8 cellular contexts compared by ENCODE assay signal in genomic region chr7:134547738-134548054, GRCh38. TPM values are rescaled to one million over a fixed set of nuclear protein-coding genes. Genes with fewer than 3 reads are reported as not detected.
DNase-seq lines count a peak whose midpoint lies in the region; ATAC-seq, FAIRE-seq and TF ChIP-seq lines count a peak whose summit lies in the region.

No MANE protein-coding gene starts in this region.

- no peak for FAIRE-seq in pancreas (lab: Jason Lieb, UNC)

- peak; percentile 62 for ATAC-seq in GM18873 (IDR thresholded peaks at IDR 0.05; ENCODE audit: low FRiP score, unreplicated experiment)
- ATAC-seq in HG02678 (IDR thresholded peaks at IDR 0.05; ENCODE audit: unreplicated experiment) = peak; percentile 84
- ATAC-seq in RWPE2 (ENCODE audit: low read depth) = peak; percentile 90
- peak; percentile 95 to 99 (median 96) for ATAC-seq in pancreas
- no peak for ATAC-seq in HG03565 (IDR thresholded peaks at IDR 0.05; ENCODE audit: unreplicated experiment)

- H3K9me3 Mint-ChIP-seq in immature natural killer cell = no peaks in the 10 kb centered on the region

- H3K27me3 Mint-ChIP-seq in immature natural killer cell (ENCODE audit: low read depth in 3 of 3) = peaks cover 8 to 14% (median 9%) of the 10 kb centered on the region in 3 donors

- no peaks in the 10 kb centered on the region for H3K27me3 ChIP-seq in RWPE2 (ENCODE audit: insufficient read depth, poor library complexity, severe bottlenecking)
- H3K27me3 ChIP-seq in pancreas = no peaks in the 10 kb centered on the region

- H3K4me1 ChIP-seq in RWPE2 (ENCODE audit: insufficient read depth, poor library complexity, severe bottlenecking) (peaks cover 24% of the 10 kb centered on the region), pancreas (no peaks in the 10 kb centered on the region)

- no peaks in the 10 kb centered on the region for H3K36me3 Mint-ChIP-seq in immature natural killer cell

- DNase-seq in RWPE2 (ENCODE audit: low spot score) (no peak), foreskin fibroblast (peak; percentile 71 to 87), pancreas (peak; percentile 64 to 80 (median 72)), immature natural killer cell (no peak)
- no peak for DNase-seq in stimulated activated CD4-positive, alpha-beta T cell treated with anti-CD3 and anti-CD28 coated beads, Interleukin-4, amount 100 ng/mL, for 24 hours

- intact Hi-C loops in pancreas (cut with DNase I) = no loop called here

- no peak overlapping the region for H3K27ac Mint-ChIP-seq in immature natural killer cell

- H3K4me1 Mint-ChIP-seq in immature natural killer cell = peaks cover 0 to 2% of the 10 kb centered on the region in 2 donors

- no peaks in the 10 kb centered on the region for H3K36me3 ChIP-seq in RWPE2 (ENCODE audit: low read depth)
- no peaks in the 10 kb centered on the region for H3K36me3 ChIP-seq in pancreas

- H3K9me3 ChIP-seq in RWPE2 (ENCODE audit: severe bottlenecking) = no peaks in the 10 kb centered on the region
- no peaks in the 10 kb centered on the region for H3K9me3 ChIP-seq in pancreas

- H3K27ac ChIP-seq in RWPE2 (ENCODE audit: poor library complexity, severe bottlenecking) (no peak overlapping the region), pancreas (no peak overlapping the region)

- WGBS in pancreas, 2 donors = 5 to 6% methylated on average over 10 of the region's 10 CpGs

- no peak overlapping the region for H3K4me3 Mint-ChIP-seq in immature natural killer cell

- TF ChIP-seq CTCF in RWPE2 (IDR thresholded peaks at IDR 0.05; ENCODE audit: poor library complexity, severe bottlenecking) (no peak), foreskin fibroblast (IDR thresholded peaks at IDR 0.05; ENCODE audit: low read depth, low read length) (no peak), pancreas (IDR thresholded peaks at IDR 0.05) (no peak)

- H3K4me3 ChIP-seq in RWPE2 (ENCODE audit: severe bottlenecking) (peak overlapping the region; percentile 22), foreskin fibroblast (ENCODE audit: low read depth in 1 of 2, low read length in 2 of 2) (peak overlapping the region; percentile 43 to 64), pancreas (peak overlapping the region in 2 of 4 donors; percentile 26 to 35)

RNA-seq across cellular contexts. Expression of gene AKR1B15, which starts 1.2 kb away (rescaled TPM):
- total RNA-seq in pancreas = under 1 TPM in 1 of 6 donors, not detected in 5; 0.25 TPM
- polyA plus RNA-seq in pancreas (not detected), immature natural killer cell (not detected)

RNA-seq across cellular contexts. Expression of gene AKR1B10, which starts 20.3 kb away (rescaled TPM):
- 1 to 10 TPM in 2 of 6 donors, under 1 TPM in 3, not detected in 1; 0.28 to 2.8 (median 0.35) TPM for total RNA-seq in pancreas
- polyA plus RNA-seq in pancreas (under 1 TPM in 1 of 2 donors, not detected in 1; 0.66 TPM), immature natural killer cell (not detected)

Comparison
In these comparisons a context has a peak if more than half of its experiments do, and no peak if none do; other contexts are left out.
1. DNase-seq: peak in foreskin fibroblast (2 of 2) and pancreas (6 of 6); none in RWPE2 (single experiment), stimulated activated CD4-positive, alpha-beta T cell treated with anti-CD3 and anti-CD28 coated beads, Interleukin-4, amount 100 ng/mL, for 24 hours (single experiment) and immature natural killer cell (0 of 3).